Comparison of ENCODE assay signal across 15 cellular contexts in the genomic region with DNA sequence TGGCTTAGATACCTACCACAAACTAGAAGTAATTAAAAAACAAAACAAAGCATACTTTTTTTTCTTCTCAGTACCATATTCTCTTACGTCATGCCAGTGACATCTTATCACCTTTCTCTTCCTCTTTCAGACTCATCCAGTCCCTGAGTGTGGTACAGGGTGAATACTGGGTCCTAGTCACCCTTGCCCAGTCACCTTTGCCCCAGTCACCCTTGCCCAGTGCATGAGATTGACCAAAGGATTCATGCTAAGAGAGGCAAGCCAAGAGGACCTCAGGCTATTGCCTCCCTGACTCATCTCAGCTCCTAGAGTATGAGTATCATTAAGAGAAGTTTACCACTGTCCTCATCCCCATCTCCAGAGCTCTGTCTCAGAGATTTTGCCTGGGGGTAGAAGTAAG. TPM values are rescaled to one million over a fixed set of nuclear protein-coding genes. Genes with fewer than 3 reads are reported as not detected.
A peak's percentile ranks its signal among the peaks of the same experiment; 100 is the strongest.
DNase-seq lines count a peak whose midpoint lies in the region; ATAC-seq and TF ChIP-seq lines count a peak whose summit lies in the region.
"Had no signal": no experiment of that assay in that cellular context is flagged by ENCODE, and none has a peak within 500 bp of the region (broad histone marks: within the 10 kb centered on the region; RNA-seq: fewer than 3 reads in every experiment).

No MANE protein-coding gene starts in this region.

- H3K9me3 ChIP-seq in MG63 (no peaks in the 10 kb centered on the region), liver (ENCODE audit: control insufficient read depth in 4 of 4, low read length in 3 of 4) (no peaks in the 10 kb centered on the region), uterus (no peaks in the 10 kb centered on the region), suprapubic skin (no peaks in the 10 kb centered on the region)
- H3K9me3 ChIP-seq: BLaER1 had no signal

- H3K27ac Mint-ChIP-seq in nephron progenitor cell = no peak overlapping the region
- H3K27ac Mint-ChIP-seq: activated T-helper 2 cell treated with anti-CD3 and anti-CD28 coated beads, Interferon-gamma antibody, Interleukin-2, Interleukin-4, amounts not matched to agents 10 μg/mL and 5 μg/mL and 100 μg/mL, durations not matched to agents 14 hours and 24 hours and 36 hours; brain had no signal

- intact Hi-C loops in uterus (cut with DNase I; ENCODE audit: low total_unique reads) = no loop called here

- H3K27ac ChIP-seq in liver (ENCODE audit: low read depth in 1 of 2, low read length in 2 of 2) (no peak overlapping the region), uterus (no peak overlapping the region), suprapubic skin (no peak overlapping the region)
- H3K27ac ChIP-seq: BLaER1, hepatocyte had no signal

- TF ChIP-seq CTCF in liver (IDR thresholded peaks at IDR 0.05; ENCODE audit: low read depth, low read length, missing input control) (no peak), nephron progenitor cell (IDR thresholded peaks at IDR 0.05) (no peak), uterus (IDR thresholded peaks at IDR 0.05) (no peak), suprapubic skin (IDR thresholded peaks at IDR 0.05) (no peak)

- peak; percentile 51 for DNase-seq in MG63
- no peak for DNase-seq in nephron progenitor cell
- DNase-seq in uterus = no peak
- no peak for DNase-seq in activated CD4-positive, alpha-beta T cell treated with anti-CD3 and anti-CD28 coated beads, Interleukin-2, amount 50 U/mL, for 1 hour
- no peak for DNase-seq in suprapubic skin (ENCODE audit: low spot score in 2 of 2)
- DNase-seq: GF-D8, NCI-H1417, NCI-H526 treated with DMSO at 0.1 percent for 48 hours had no signal

- no peak for TF ChIP-seq RAD21 in liver (IDR thresholded peaks at IDR 0.05)

- H3K27me3 ChIP-seq in MG63 = no peaks in the 10 kb centered on the region
- H3K27me3 ChIP-seq in liver (ENCODE audit: control insufficient read depth in 4 of 4, insufficient read depth in 4 of 4, low read length in 3 of 4) = no peaks in the 10 kb centered on the region
- no peaks in the 10 kb centered on the region for H3K27me3 ChIP-seq in uterus
- H3K27me3 ChIP-seq in suprapubic skin = no peaks in the 10 kb centered on the region
- H3K27me3 ChIP-seq: BLaER1, hepatocyte had no signal

- H3K36me3 ChIP-seq in MG63 (no peaks in the 10 kb centered on the region), liver (ENCODE audit: control insufficient read depth in 4 of 4, insufficient read depth in 3 of 4, low read depth in 1 of 4, low read length in 3 of 4) (no peaks in the 10 kb centered on the region), uterus (no peaks in the 10 kb centered on the region), suprapubic skin (no peaks in the 10 kb centered on the region)
- H3K36me3 ChIP-seq: BLaER1 had no signal

- no peaks in the 10 kb centered on the region for H3K4me1 ChIP-seq in liver (ENCODE audit: control insufficient read depth in 4 of 4, insufficient read depth in 4 of 4, low read length in 3 of 4)
- H3K4me1 ChIP-seq in uterus = no peaks in the 10 kb centered on the region
- H3K4me1 ChIP-seq in suprapubic skin = no peaks in the 10 kb centered on the region
- H3K4me1 ChIP-seq: BLaER1 had no signal

- H3K27me3 Mint-ChIP-seq in nephron progenitor cell (ENCODE audit: low read depth, poor library complexity) = peaks cover 4% of the 10 kb centered on the region
- H3K27me3 Mint-ChIP-seq: brain had no signal

- no peak for TF ChIP-seq EP300 in suprapubic skin (IDR thresholded peaks at IDR 0.05)

- ATAC-seq in GM18519 (IDR thresholded peaks at IDR 0.05; ENCODE audit: low FRiP score, unreplicated experiment) (peak; percentile 42), GM21825 (IDR thresholded peaks at IDR 0.05; ENCODE audit: unreplicated experiment) (peak; percentile 44)

- TF ChIP-seq POLR2A in uterus (IDR thresholded peaks at IDR 0.05) (no peak), suprapubic skin (IDR thresholded peaks at IDR 0.05) (no peak)

- H3K4me3 ChIP-seq in MG63 (no peak overlapping the region), liver (ENCODE audit: low read depth in 1 of 3, low read length in 3 of 3) (no peak overlapping the region), uterus (no peak overlapping the region), suprapubic skin (no peak overlapping the region)
- H3K4me3 ChIP-seq: BLaER1, hepatocyte had no signal

- no peaks in the 10 kb centered on the region for H3K9me3 Mint-ChIP-seq in nephron progenitor cell
- H3K9me3 Mint-ChIP-seq: activated T-helper 2 cell treated with anti-CD3 and anti-CD28 coated beads, Interferon-gamma antibody, Interleukin-2, Interleukin-4, amounts not matched to agents 10 μg/mL and 5 μg/mL and 100 μg/mL, durations not matched to agents 14 hours and 24 hours and 36 hours; brain had no signal

- peaks cover 26% of the 10 kb centered on the region for H3K4me1 Mint-ChIP-seq in nephron progenitor cell

- 43% methylated on average over 1 of the region's 1 CpG for WGBS in liver
- 86% methylated on average over 1 of the region's 1 CpG for WGBS in suprapubic skin

- H3K36me3 Mint-ChIP-seq in nephron progenitor cell (ENCODE audit: low read depth) = no peaks in the 10 kb centered on the region
- H3K36me3 Mint-ChIP-seq: brain had no signal

- no peak overlapping the region for H3K4me3 Mint-ChIP-seq in nephron progenitor cell
- H3K4me3 Mint-ChIP-seq: brain had no signal

- no peak overlapping the region for H3K9ac ChIP-seq in liver (ENCODE audit: low read depth in 1 of 2, low read length in 2 of 2)
- H3K9ac ChIP-seq: BLaER1 had no signal

TF ChIP-seq in liver, 16 proteins besides CTCF, POLR2A, EP300 and RAD21:
- TF ChIP-seq HNF4G (IDR thresholded peaks at IDR 0.05) (no peak), RXRA (IDR thresholded peaks at IDR 0.05) (peak; percentile 16 to 29), HNF4A (conservative IDR thresholded peaks at IDR 0.05) (no peak), GABPA (IDR thresholded peaks at IDR 0.05 in 1 of 2, conservative IDR thresholded peaks at IDR 0.05 in 1 of 2) (no peak), SP1 (IDR thresholded peaks at IDR 0.05) (no peak)

RNA-seq across cellular contexts. Expression of a gene that starts 10.0 kb away (rescaled TPM):
- total RNA-seq in MG63 (2014; rRNA removed; shearing (Covaris generic); ENCODE audit: low replicate concordance) = 3.1 TPM in 1 of 2 replicates, not detected in the other
- total RNA-seq in liver (10 to 100 TPM; 16.6 to 21.5 TPM), uterus (10 to 100 TPM in 2 of 4 donors, 1 to 10 TPM in 2; 3.1 to 18.8 (median 11.8) TPM), suprapubic skin (1 to 10 TPM; 1.7 to 3.4 (median 2.1) TPM)
- polyA plus RNA-seq in liver = 10 to 100 TPM; 10.6 to 13.1 TPM
- total RNA-seq: activated T-helper 2 cell treated with anti-CD3 and anti-CD28 coated beads, Interferon-gamma antibody, Interleukin-2, Interleukin-4, amounts not matched to agents 10 μg/mL and 5 μg/mL and 100 μg/mL, durations not matched to agents 14 hours and 24 hours and 36 hours had no signal
